18 cellular contexts compared by ENCODE assay signal in the genomic region with DNA sequence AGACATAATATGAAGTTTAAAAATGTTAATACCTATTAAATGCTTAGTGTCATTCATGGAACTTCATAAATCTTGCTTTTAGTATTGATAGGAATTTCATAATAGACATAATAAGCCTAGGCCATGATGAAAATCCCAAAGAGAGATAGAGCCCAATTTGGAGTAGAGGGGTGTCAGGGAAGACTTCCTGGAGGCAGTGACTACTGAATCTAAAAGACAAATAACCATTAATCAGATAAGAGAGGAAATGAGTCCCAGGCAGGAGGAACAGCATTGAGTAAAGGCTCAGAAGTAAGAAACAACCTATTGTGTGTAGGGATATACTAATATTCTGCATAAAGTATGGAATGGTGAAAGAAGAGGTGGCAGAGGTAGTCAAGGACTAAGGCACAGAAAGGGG.
A peak's percentile ranks its signal among the peaks of the same experiment; 100 is the strongest.
DNase-seq lines count a peak whose midpoint lies in the region; ATAC-seq, FAIRE-seq and TF ChIP-seq lines count a peak whose summit lies in the region.
"Had no signal": no experiment of that assay in that cellular context is flagged by ENCODE, and none has a peak within 500 bp of the region (broad histone marks: within the 10 kb centered on the region; RNA-seq: fewer than 3 reads in every experiment).

No MANE protein-coding gene starts in this region.

- TF ChIP-seq CTCF in mammary epithelial cell (conservative IDR thresholded peaks at IDR 0.05 in 1 of 2, IDR thresholded peaks at IDR 0.05 in 1 of 2; ENCODE audit: extremely low read depth in 1 of 2, insufficient read depth in 1 of 2, low read depth in 1 of 2, low read length in 2 of 2) (no peak), breast epithelium (IDR thresholded peaks at IDR 0.05) (no peak), K562 (IDR thresholded peaks at IDR 0.05 in 2 of 3, conservative IDR thresholded peaks at IDR 0.05 in 1 of 3; ENCODE audit: insufficient read depth in 2 of 3, low read depth in 1 of 3, low read length in 3 of 3) (no peak)

- H3K4me1 ChIP-seq in mammary epithelial cell (ENCODE audit: insufficient read depth, low read length) (peaks cover 12% of the 10 kb centered on the region), breast epithelium (no peaks in the 10 kb centered on the region), K562 (replicated peaks in 1 of 2; ENCODE audit: control insufficient read depth in 2 of 2, insufficient read depth in 2 of 2, low read length in 2 of 2) (peaks cover 7 to 9% of the 10 kb centered on the region in 2 experiments; a peak in 3 of 5 replicates)
- H3K4me1 ChIP-seq: A549; BLaER1 treated with 17β-estradiol and CSF1 and Interleukin-3, amounts not matched to agents 10 nM and 100 nM; Caco-2 had no signal

- peak overlapping the region; percentile 54 for H2AFZ ChIP-seq in mammary epithelial cell (ENCODE audit: low read depth, low read length)
- H2AFZ ChIP-seq in K562 (ENCODE audit: low read depth, low read length), result peak overlapping the region; percentile 47

- H3K9me3 ChIP-seq in mammary epithelial cell (replicated peaks; ENCODE audit: insufficient read depth, low read length) (no peaks in the 10 kb centered on the region), breast epithelium (no peaks in the 10 kb centered on the region), K562 (replicated peaks; ENCODE audit: control insufficient read depth, insufficient read depth, low read depth, low read length) (no peaks in the 10 kb centered on the region)
- H3K9me3 ChIP-seq: A549 had no signal

- TF ChIP-seq RAD21 in K562 (CRISPR knock-in tag; conservative IDR thresholded peaks at IDR 0.05 in 1 of 2, IDR thresholded peaks at IDR 0.05 in 1 of 2), result no peak

- no peaks in the 10 kb centered on the region for H3K9me1 ChIP-seq in K562 (ENCODE audit: control insufficient read depth, insufficient read depth, low read length)

- H3K9ac ChIP-seq in mammary epithelial cell (ENCODE audit: insufficient read depth, low read length), result no peak overlapping the region
- no peak overlapping the region for H3K9ac ChIP-seq in K562 (ENCODE audit: insufficient read depth in 1 of 2, low read depth in 2 of 2, low read length in 2 of 2)
- H3K9ac ChIP-seq: BLaER1 treated with 17β-estradiol and CSF1 and Interleukin-3, amounts not matched to agents 10 nM and 100 nM had no signal

- ATAC-seq in K562 (no peak), GM18909 (IDR thresholded peaks at IDR 0.05; ENCODE audit: poor library complexity, unreplicated experiment) (no peak)
- ATAC-seq: A549; CD8-positive, alpha-beta T cell had no signal

- POLR2A ChIA-PET in K562 (lab: Yijun Ruan, JAX), result interaction anchor here (1.2 kb wide), 1 partner anchor 28 kb away, joined by 6 read pairs; no protein-coding TSS in a partner anchor

- H3K36me3 ChIP-seq in mammary epithelial cell (ENCODE audit: insufficient read depth, low read length), result no peaks in the 10 kb centered on the region
- H3K36me3 ChIP-seq in breast epithelium, result no peaks in the 10 kb centered on the region
- no peaks in the 10 kb centered on the region for H3K36me3 ChIP-seq in K562 (ENCODE audit: control insufficient read depth, insufficient read depth, low read length)
- H3K36me3 ChIP-seq: BLaER1 treated with 17β-estradiol and CSF1 and Interleukin-3, amounts not matched to agents 10 nM and 100 nM had no signal

- H3K27me3 ChIP-seq in mammary epithelial cell (ENCODE audit: insufficient read depth, low read length) (no peaks in the 10 kb centered on the region), breast epithelium (no peaks in the 10 kb centered on the region), K562 (ENCODE audit: control insufficient read depth in 2 of 2, insufficient read depth in 2 of 2, low read length in 2 of 2) (no peaks in the 10 kb centered on the region; a peak in 1 of 5 replicates)
- H3K27me3 ChIP-seq: BLaER1 treated with 17β-estradiol and CSF1 and Interleukin-3, amounts not matched to agents 10 nM and 100 nM had no signal

- H3K4me2 ChIP-seq in mammary epithelial cell (ENCODE audit: insufficient read depth, low read depth, low read length) (no peak overlapping the region), K562 (ENCODE audit: insufficient read depth, low read length) (no peak overlapping the region)
- H3K4me2 ChIP-seq: A549; BLaER1 treated with 17β-estradiol and CSF1 and Interleukin-3, amounts not matched to agents 10 nM and 100 nM had no signal

- TF ChIP-seq POLR2A in breast epithelium (IDR thresholded peaks at IDR 0.05), result no peak
- no peak for TF ChIP-seq POLR2A in K562 (conservative IDR thresholded peaks at IDR 0.05)

- no peak for TF ChIP-seq EP300 in K562 (IDR thresholded peaks at IDR 0.05; ENCODE audit: low read length)

- H3K27ac ChIP-seq in mammary epithelial cell (ENCODE audit: insufficient read depth, low read depth, low read length), result no peak overlapping the region
- H3K27ac ChIP-seq in breast epithelium, result no peak overlapping the region
- no peak overlapping the region for H3K27ac ChIP-seq in K562 (ENCODE audit: extremely low read depth, low read depth, low read length)
- H3K27ac ChIP-seq: A549; BLaER1 treated with 17β-estradiol and CSF1 and Interleukin-3, amounts not matched to agents 10 nM and 100 nM; C4-2B had no signal

- intact Hi-C loops in mammary epithelial cell (cut with micrococcal nuclease) (no loop called here), breast epithelium (cut with DNase I; ENCODE audit: low total_unique reads) (no loop called here), K562 (cut with micrococcal nuclease) (no loop called here)

- DNase-seq in mammary epithelial cell (no peak), breast epithelium (ENCODE audit: low spot score in 2 of 2) (no peak), K562 (ENCODE audit: extremely low read depth in 1 of 4, low spot score in 3 of 4) (no peak), 8988T (no peak)
- DNase-seq: AML-193; Caco-2; Calu3; CD4-positive, alpha-beta T cell; DMS79 treated with DMSO at 0.1 percent for 48 hours; GF-D8 had no signal

- H4K20me1 ChIP-seq in mammary epithelial cell (ENCODE audit: insufficient read depth, low read length), result no peaks in the 10 kb centered on the region
- no peaks in the 10 kb centered on the region for H4K20me1 ChIP-seq in K562 (replicated peaks; ENCODE audit: control insufficient read depth, insufficient read depth, low read length)
- H4K20me1 ChIP-seq: BLaER1 treated with 17β-estradiol and CSF1 and Interleukin-3, amounts not matched to agents 10 nM and 100 nM had no signal

- no TSS peak for BruUV-seq in mammary epithelial cell (replicated peaks; lab: Mats Ljungman, UMichigan)
- no TSS peak for BruUV-seq in K562 (replicated peaks; lab: Mats Ljungman, UMichigan)

- H3K79me2 ChIP-seq in mammary epithelial cell (ENCODE audit: insufficient read depth, low read length) (no peaks in the 10 kb centered on the region), K562 (ENCODE audit: control insufficient read depth, insufficient read depth, low read length) (no peaks in the 10 kb centered on the region)

- no peak for FAIRE-seq in K562 (lab: Jason Lieb, UNC)
- FAIRE-seq: A549, D721Med, G401.6, GM12891 had no signal

- in situ Hi-C loops in mammary epithelial cell (cut with MboI; ENCODE audit: low sequenced_read_pairs in 2 of 2) (no loop called here), K562 (cut with MboI) (no loop called here)

- CTCF ChIA-PET in mammary epithelial cell (lab: Charles Lee; ENCODE audit: low non-redundant PET) (no interaction called here), K562 (lab: Yijun Ruan, JAX; ENCODE audit: low intra/inter-chr PET ratio) (no interaction called here)

- H3K4me3 ChIP-seq in mammary epithelial cell (replicated peaks in 1 of 3; ENCODE audit: insufficient read depth in 1 of 3, low read depth in 2 of 3, low read length in 3 of 3) (no peak overlapping the region), breast epithelium (no peak overlapping the region), K562 (no peak overlapping the region)
- H3K4me3 ChIP-seq: A549; BLaER1 treated with 17β-estradiol and CSF1 and Interleukin-3, amounts not matched to agents 10 nM and 100 nM had no signal

- dilution Hi-C loops in mammary epithelial cell (cut with HindIII; ENCODE audit: low sequenced_read_pairs), result no loop called here

TF ChIP-seq in K562, 482 proteins besides CTCF, POLR2A, EP300 and RAD21:
- TF ChIP-seq BCOR (IDR thresholded peaks at IDR 0.05), result 0 out of 2 replicates have a peak, but pooled peaks have one; percentile 16
- peak; percentile 25 for TF ChIP-seq RBM25 (IDR thresholded peaks at IDR 0.05; ENCODE audit: low read depth, low read length, severe bottlenecking)
- peak; percentile 91 for TF ChIP-seq ZFP36 (IDR thresholded peaks at IDR 0.05; ENCODE audit: low read depth, low read length, partially characterized antibody)
- TF ChIP-seq, protein P1, sequence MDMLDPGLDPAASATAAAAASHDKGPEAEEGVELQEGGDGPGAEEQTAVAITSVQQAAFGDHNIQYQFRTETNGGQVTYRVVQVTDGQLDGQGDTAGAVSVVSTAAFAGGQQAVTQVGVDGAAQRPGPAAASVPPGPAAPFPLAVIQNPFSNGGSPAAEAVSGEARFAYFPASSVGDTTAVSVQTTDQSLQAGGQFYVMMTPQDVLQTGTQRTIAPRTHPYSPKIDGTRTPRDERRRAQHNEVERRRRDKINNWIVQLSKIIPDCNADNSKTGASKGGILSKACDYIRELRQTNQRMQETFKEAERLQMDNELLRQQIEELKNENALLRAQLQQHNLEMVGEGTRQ (CRISPR knock-in tag; IDR thresholded peaks at IDR 0.05), result no peak
- no peak for TF ChIP-seq MED1 (CRISPR knock-in tag; IDR thresholded peaks at IDR 0.05; ENCODE audit: borderline replicate concordance)
- no peak for TF ChIP-seq ZNF512 (tag; IDR thresholded peaks at IDR 0.05)
- 0 out of 2 replicates have a peak, but pooled peaks have one; percentile 16 for TF ChIP-seq SMARCA5 (IDR thresholded peaks at IDR 0.05)
- no peak for TF ChIP-seq RBM15 (IDR thresholded peaks at IDR 0.05; ENCODE audit: insufficient read depth, low read length)
